ENCODE assay signal across 18 cellular contexts in the genomic region with DNA sequence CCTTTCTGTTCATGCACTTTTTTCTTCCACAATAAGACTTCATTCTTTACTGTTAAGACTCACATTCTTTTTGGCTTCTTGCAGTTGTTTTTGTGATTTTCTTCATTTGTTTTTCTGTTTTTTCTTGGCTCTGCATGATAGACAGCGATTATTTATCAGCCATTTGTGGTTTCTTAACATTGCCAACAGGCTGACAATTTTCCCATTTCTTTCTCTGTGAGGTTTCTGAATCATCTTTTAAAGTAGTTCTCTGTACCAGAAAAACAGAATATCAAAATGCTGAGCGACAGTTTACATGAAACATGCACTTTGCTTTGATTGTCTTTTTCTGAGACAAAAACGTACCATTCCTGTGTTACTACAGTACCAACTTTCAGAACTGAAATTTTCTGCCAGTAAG.
"Had no signal": no experiment of that assay in that cellular context is flagged by ENCODE, and none has a peak within 500 bp of the region (broad histone marks: within the 10 kb centered on the region; RNA-seq: fewer than 3 reads in every experiment).

No MANE protein-coding gene starts in this region.

- H3K36me3 ChIP-seq: brain microvascular endothelial cell, neutrophil had no signal

- H3K9me3 ChIP-seq: neutrophil had no signal

- DNase-seq: activated CD4-positive, alpha-beta memory T cell treated with anti-CD3 and anti-CD28 coated beads for 36 hours; activated CD4-positive, alpha-beta T cell treated with anti-CD3 and anti-CD28 coated beads for 36 hours; activated CD8-positive, alpha-beta memory T cell treated with anti-CD3 and anti-CD28 coated beads, Interleukin-2, amount 10 ng/mL, durations not matched to agents 7 days and 5 days; activated T-cell treated with anti-CD3 and anti-CD28 coated beads, Interleukin-2, amount 50 U/mL, for 24 hours; amniotic stem cell; brain microvascular endothelial cell; effector CD8-positive, alpha-beta T cell; islet precursor cell; naive thymus-derived CD8-positive, alpha-beta T cell; stimulated activated CD4-positive, alpha-beta T cell treated with anti-CD3 and anti-CD28 coated beads, Interleukin-15, amount 100 ng/mL, for 24 hours; stimulated activated CD4-positive, alpha-beta T cell treated with anti-CD3 and anti-CD28 coated beads, Interleukin-4, amount 100 ng/mL, for 24 hours; stimulated activated naive CD4-positive, alpha-beta T cell; substantia nigra; T-helper 2 cell; trophoblast cell had no signal

- H3K4me3 ChIP-seq: lung had no signal

- H3K27ac ChIP-seq: brain microvascular endothelial cell, neutrophil had no signal

- H3K27me3 ChIP-seq: brain microvascular endothelial cell, neutrophil had no signal

- FAIRE-seq: endothelial cell of umbilical vein had no signal
